In genomic region chr20:44402391-44403193, GRCh38 we compare ENCODE assay signal across 1 cellular context.
TF ChIP-seq lines count a peak whose summit lies in the region.

No MANE protein-coding gene starts in this region.

TF ChIP-seq in HepG2, 621 proteins besides CTCF, POLR2A, EP300 and RAD21 (continued from another document and continues in another):
- TF ChIP-seq, protein P1, sequence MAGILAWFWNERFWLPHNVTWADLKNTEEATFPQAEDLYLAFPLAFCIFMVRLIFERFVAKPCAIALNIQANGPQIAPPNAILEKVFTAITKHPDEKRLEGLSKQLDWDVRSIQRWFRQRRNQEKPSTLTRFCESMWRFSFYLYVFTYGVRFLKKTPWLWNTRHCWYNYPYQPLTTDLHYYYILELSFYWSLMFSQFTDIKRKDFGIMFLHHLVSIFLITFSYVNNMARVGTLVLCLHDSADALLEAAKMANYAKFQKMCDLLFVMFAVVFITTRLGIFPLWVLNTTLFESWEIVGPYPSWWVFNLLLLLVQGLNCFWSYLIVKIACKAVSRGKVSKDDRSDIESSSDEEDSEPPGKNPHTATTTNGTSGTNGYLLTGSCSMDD (CRISPR knock-in tag; IDR thresholded peaks at IDR 0.05), result no peak
- peak; percentile 98 for TF ChIP-seq TGIF2 (CRISPR knock-in tag; IDR thresholded peaks at IDR 0.05)
- no peak for TF ChIP-seq ZNF790 (CRISPR knock-in tag; IDR thresholded peaks at IDR 0.05; ENCODE audit: borderline replicate concordance)
- no peak for TF ChIP-seq ZBTB42 (CRISPR knock-in tag; IDR thresholded peaks at IDR 0.05)
- TF ChIP-seq CEBPB (IDR thresholded peaks at IDR 0.05; ENCODE audit: borderline replicate concordance, low read depth, low read length), result no peak
- peak; percentile 74; the same call in 1 of the 2 replicates for TF ChIP-seq ISX (CRISPR knock-in tag; conservative IDR thresholded peaks at IDR 0.05)
- TF ChIP-seq, protein P2, sequence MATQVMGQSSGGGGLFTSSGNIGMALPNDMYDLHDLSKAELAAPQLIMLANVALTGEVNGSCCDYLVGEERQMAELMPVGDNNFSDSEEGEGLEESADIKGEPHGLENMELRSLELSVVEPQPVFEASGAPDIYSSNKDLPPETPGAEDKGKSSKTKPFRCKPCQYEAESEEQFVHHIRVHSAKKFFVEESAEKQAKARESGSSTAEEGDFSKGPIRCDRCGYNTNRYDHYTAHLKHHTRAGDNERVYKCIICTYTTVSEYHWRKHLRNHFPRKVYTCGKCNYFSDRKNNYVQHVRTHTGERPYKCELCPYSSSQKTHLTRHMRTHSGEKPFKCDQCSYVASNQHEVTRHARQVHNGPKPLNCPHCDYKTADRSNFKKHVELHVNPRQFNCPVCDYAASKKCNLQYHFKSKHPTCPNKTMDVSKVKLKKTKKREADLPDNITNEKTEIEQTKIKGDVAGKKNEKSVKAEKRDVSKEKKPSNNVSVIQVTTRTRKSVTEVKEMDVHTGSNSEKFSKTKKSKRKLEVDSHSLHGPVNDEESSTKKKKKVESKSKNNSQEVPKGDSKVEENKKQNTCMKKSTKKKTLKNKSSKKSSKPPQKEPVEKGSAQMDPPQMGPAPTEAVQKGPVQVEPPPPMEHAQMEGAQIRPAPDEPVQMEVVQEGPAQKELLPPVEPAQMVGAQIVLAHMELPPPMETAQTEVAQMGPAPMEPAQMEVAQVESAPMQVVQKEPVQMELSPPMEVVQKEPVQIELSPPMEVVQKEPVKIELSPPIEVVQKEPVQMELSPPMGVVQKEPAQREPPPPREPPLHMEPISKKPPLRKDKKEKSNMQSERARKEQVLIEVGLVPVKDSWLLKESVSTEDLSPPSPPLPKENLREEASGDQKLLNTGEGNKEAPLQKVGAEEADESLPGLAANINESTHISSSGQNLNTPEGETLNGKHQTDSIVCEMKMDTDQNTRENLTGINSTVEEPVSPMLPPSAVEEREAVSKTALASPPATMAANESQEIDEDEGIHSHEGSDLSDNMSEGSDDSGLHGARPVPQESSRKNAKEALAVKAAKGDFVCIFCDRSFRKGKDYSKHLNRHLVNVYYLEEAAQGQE (IDR thresholded peaks at IDR 0.05; ENCODE audit: borderline replicate concordance in 1 of 2, low read depth in 1 of 2, low read length in 2 of 2), result no peak
- TF ChIP-seq POLR2G (IDR thresholded peaks at IDR 0.05; ENCODE audit: low read depth, low read length), result peak; percentile 41
- peak; percentile 78 for TF ChIP-seq ZKSCAN8 (CRISPR knock-in tag; IDR thresholded peaks at IDR 0.05; ENCODE audit: borderline replicate concordance)
- TF ChIP-seq MXD3 (CRISPR knock-in tag; IDR thresholded peaks at IDR 0.05), result peak; percentile 73; the same call in 1 of the 2 replicates
- TF ChIP-seq RERE (CRISPR knock-in tag; IDR thresholded peaks at IDR 0.05; ENCODE audit: low read depth), result no peak
- TF ChIP-seq HES4 (CRISPR knock-in tag; IDR thresholded peaks at IDR 0.05; ENCODE audit: borderline replicate concordance), result peak; percentile 73
- TF ChIP-seq KIAA2018 (CRISPR knock-in tag; IDR thresholded peaks at IDR 0.05; ENCODE audit: borderline replicate concordance), result no peak
- TF ChIP-seq RBAK (CRISPR knock-in tag; IDR thresholded peaks at IDR 0.05), result no peak
- TF ChIP-seq ATM (IDR thresholded peaks at IDR 0.05; ENCODE audit: borderline replicate concordance), result no peak
- peak; percentile 54; the same call in 1 of the 2 replicates for TF ChIP-seq PRMT3 (CRISPR knock-in tag; IDR thresholded peaks at IDR 0.05; ENCODE audit: borderline replicate concordance, low read depth)
- peak; percentile 86 for TF ChIP-seq SALL1 (CRISPR knock-in tag; IDR thresholded peaks at IDR 0.05)
- peak; percentile 61; the same call in 1 of the 2 replicates for TF ChIP-seq ZNF367 (CRISPR knock-in tag; IDR thresholded peaks at IDR 0.05; ENCODE audit: borderline replicate concordance)
- no peak for TF ChIP-seq SP140L (CRISPR knock-in tag; IDR thresholded peaks at IDR 0.05; ENCODE audit: borderline replicate concordance)
- 0 out of 2 replicates have a peak, but pooled peaks have one; percentile 64 for TF ChIP-seq SMAD1 (CRISPR knock-in tag; IDR thresholded peaks at IDR 0.05; ENCODE audit: borderline replicate concordance, low read depth)
- TF ChIP-seq, protein P3, sequence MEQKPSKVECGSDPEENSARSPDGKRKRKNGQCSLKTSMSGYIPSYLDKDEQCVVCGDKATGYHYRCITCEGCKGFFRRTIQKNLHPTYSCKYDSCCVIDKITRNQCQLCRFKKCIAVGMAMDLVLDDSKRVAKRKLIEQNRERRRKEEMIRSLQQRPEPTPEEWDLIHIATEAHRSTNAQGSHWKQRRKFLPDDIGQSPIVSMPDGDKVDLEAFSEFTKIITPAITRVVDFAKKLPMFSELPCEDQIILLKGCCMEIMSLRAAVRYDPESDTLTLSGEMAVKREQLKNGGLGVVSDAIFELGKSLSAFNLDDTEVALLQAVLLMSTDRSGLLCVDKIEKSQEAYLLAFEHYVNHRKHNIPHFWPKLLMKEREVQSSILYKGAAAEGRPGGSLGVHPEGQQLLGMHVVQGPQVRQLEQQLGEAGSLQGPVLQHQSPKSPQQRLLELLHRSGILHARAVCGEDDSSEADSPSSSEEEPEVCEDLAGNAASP (CRISPR knock-in tag; IDR thresholded peaks at IDR 0.05; ENCODE audit: borderline replicate concordance), result peak; percentile 68; the same call in 1 of the 2 replicates
- no peak for TF ChIP-seq KDM5A (IDR thresholded peaks at IDR 0.05; ENCODE audit: borderline replicate concordance, low read length)
- no peak for TF ChIP-seq SRSF9 (IDR thresholded peaks at IDR 0.05; ENCODE audit: borderline replicate concordance, insufficient read depth, low read depth, low read length, poor library complexity, severe bottlenecking)
- peak; percentile 82; the same call in 1 of the 2 replicates for TF ChIP-seq FOXJ3 (CRISPR knock-in tag; IDR thresholded peaks at IDR 0.05; ENCODE audit: borderline replicate concordance)
- TF ChIP-seq AGO2 (optimal IDR thresholded peaks at IDR 0.05; ENCODE audit: low read depth, low read length), result peak; percentile 96
- TF ChIP-seq IRX3 (CRISPR knock-in tag; IDR thresholded peaks at IDR 0.05; ENCODE audit: borderline replicate concordance, low read depth), result no peak
- no peak for TF ChIP-seq HOXA9 (CRISPR knock-in tag; IDR thresholded peaks at IDR 0.05; ENCODE audit: borderline replicate concordance)
- no peak for TF ChIP-seq ZNF589 (CRISPR knock-in tag; conservative IDR thresholded peaks at IDR 0.05)
- no peak for TF ChIP-seq ZNF567 (CRISPR knock-in tag; IDR thresholded peaks at IDR 0.05; ENCODE audit: borderline replicate concordance)
- no peak for TF ChIP-seq ZNF143 (CRISPR knock-in tag; IDR thresholded peaks at IDR 0.05)
- TF ChIP-seq TAF15 (IDR thresholded peaks at IDR 0.05; ENCODE audit: low read depth, low read length, poor library complexity, severe bottlenecking), result no peak
- no peak for TF ChIP-seq ZNF138 (CRISPR knock-in tag; IDR thresholded peaks at IDR 0.05; ENCODE audit: low read depth)
- TF ChIP-seq IKZF4 (CRISPR knock-in tag; IDR thresholded peaks at IDR 0.05; ENCODE audit: borderline replicate concordance, low read depth, not compliant biosample characterization), result peak; percentile 74
